In the genomic region with DNA sequence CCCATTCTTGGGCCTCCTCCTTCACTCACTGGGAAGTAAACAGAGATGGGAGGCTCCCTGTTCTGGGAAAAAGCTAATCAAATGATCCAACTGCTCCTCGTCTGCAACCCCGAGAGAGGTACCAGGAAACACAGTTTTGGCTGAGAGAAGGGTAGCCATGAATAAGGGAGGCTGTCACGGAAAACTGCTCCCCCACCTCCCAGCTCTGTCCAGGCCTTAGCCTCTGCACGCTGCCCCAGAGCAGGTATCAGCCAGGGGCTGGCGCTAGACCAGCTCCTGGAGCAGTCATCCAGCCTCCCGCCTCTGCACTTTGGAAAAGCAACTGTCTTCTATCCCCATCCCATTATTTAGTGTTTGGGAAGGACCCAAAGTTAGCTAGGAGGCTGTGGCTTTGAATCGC, we compare ENCODE assay signal across 22 cellular contexts.
DNase-seq lines count a peak whose midpoint lies in the region; ATAC-seq, FAIRE-seq and TF ChIP-seq lines count a peak whose summit lies in the region.
"Had no signal": no experiment of that assay in that cellular context is flagged by ENCODE, and none has a peak within 500 bp of the region (broad histone marks: within the 10 kb centered on the region; RNA-seq: fewer than 3 reads in every experiment).

No MANE protein-coding gene starts in this region.

- no peaks in the 10 kb centered on the region for H3K9me1 ChIP-seq in K562 (ENCODE audit: control insufficient read depth, insufficient read depth, low read length)

- intact Hi-C loops in HepG2 (cut with micrococcal nuclease; ENCODE audit: unreplicated experiment) (no loop called here), right lobe of liver (cut with DNase I) (no loop called here), K562 (cut with micrococcal nuclease) (no loop called here), sciatic nerve (cut with DNase I) (no loop called here), aorta (cut with DNase I) (no loop called here)
- intact Hi-C loops in activated T-helper 2 cell treated with anti-CD3 and anti-CD28 coated beads, Interferon-gamma antibody, Interleukin-2, Interleukin-4, amounts not matched to agents 10 μg/mL and 5 μg/mL and 100 μg/mL, durations not matched to agents 14 hours and 24 hours and 36 hours (cut with micrococcal nuclease) = no loop called here

- TF ChIP-seq CTCF in HepG2 (CRISPR knock-in tag; IDR thresholded peaks at IDR 0.05) (no peak), right lobe of liver (IDR thresholded peaks at IDR 0.05) (no peak), K562 (IDR thresholded peaks at IDR 0.05 in 2 of 3, conservative IDR thresholded peaks at IDR 0.05 in 1 of 3; ENCODE audit: insufficient read depth in 2 of 3, low read depth in 1 of 3, low read length in 3 of 3) (no peak)

- H3K4me3 ChIP-seq in HepG2 (replicated peaks in 1 of 3; ENCODE audit: insufficient read depth in 1 of 3, low read depth in 2 of 3, low read length in 3 of 3) (no peak overlapping the region), right lobe of liver (no peak overlapping the region), K562 (no peak overlapping the region), aorta (ENCODE audit: low read length in 2 of 2) (no peak overlapping the region)
- H3K4me3 ChIP-seq: A549, HAP-1 had no signal

- H3K4me1 Mint-ChIP-seq in activated T-helper 2 cell treated with anti-CD3 and anti-CD28 coated beads, Interferon-gamma antibody, Interleukin-2, Interleukin-4, amounts not matched to agents 10 μg/mL and 5 μg/mL and 100 μg/mL, durations not matched to agents 14 hours and 24 hours and 36 hours (ENCODE audit: low read depth) = no peaks in the 10 kb centered on the region

- FAIRE-seq in HepG2 (lab: Jason Lieb, UNC) = no peak
- no peak for FAIRE-seq in K562 (lab: Jason Lieb, UNC)
- FAIRE-seq: A549, D721Med, G401.6, GM12892, GM18507, H1 had no signal

- no peaks in the 10 kb centered on the region for H4K20me1 ChIP-seq in HepG2 (ENCODE audit: insufficient read depth, low read length)
- H4K20me1 ChIP-seq in K562 (replicated peaks; ENCODE audit: control insufficient read depth, insufficient read depth, low read length) = no peaks in the 10 kb centered on the region

- WGBS in HepG2 (ENCODE audit: low lambda C conversion rate) = 4% methylated on average over 3 of the region's 7 CpGs
- 66% methylated on average over 2 of the region's 7 CpGs for WGBS in right lobe of liver (ENCODE audit: insufficient coverage, low coverage, low lambda C conversion rate, missing lambda C conversion rate)
- 2% methylated on average over 7 of the region's 7 CpGs for WGBS in K562 (ENCODE audit: insufficient coverage, low coverage, missing lambda C conversion rate)
- WGBS in aorta, 2 donors = 82 to 83% methylated on average over 7 of the region's 7 CpGs

- H3K4me3 Mint-ChIP-seq in activated T-helper 2 cell treated with anti-CD3 and anti-CD28 coated beads, Interferon-gamma antibody, Interleukin-2, Interleukin-4, amounts not matched to agents 10 μg/mL and 5 μg/mL and 100 μg/mL, durations not matched to agents 14 hours and 24 hours and 36 hours (ENCODE audit: low read depth) = no peak overlapping the region
- H3K4me3 Mint-ChIP-seq: CD4-positive, alpha-beta T cell had no signal

- CTCF ChIA-PET in HepG2 (lab: Yijun Ruan, JAX; ENCODE audit: low intra/inter-chr PET ratio, low total read pairs) (no interaction called here), K562 (lab: Yijun Ruan, JAX; ENCODE audit: low intra/inter-chr PET ratio) (no interaction called here)

- H3K36me3 Mint-ChIP-seq in activated T-helper 2 cell treated with anti-CD3 and anti-CD28 coated beads, Interferon-gamma antibody, Interleukin-2, Interleukin-4, amounts not matched to agents 10 μg/mL and 5 μg/mL and 100 μg/mL, durations not matched to agents 14 hours and 24 hours and 36 hours (ENCODE audit: low read depth) = no peaks in the 10 kb centered on the region

- H3K4me2 ChIP-seq in HepG2 (ENCODE audit: low read depth, low read length) (no peak overlapping the region), K562 (ENCODE audit: insufficient read depth, low read length) (no peak overlapping the region)
- H3K4me2 ChIP-seq: A549 had no signal

- H3K27ac Mint-ChIP-seq in activated T-helper 2 cell treated with anti-CD3 and anti-CD28 coated beads, Interferon-gamma antibody, Interleukin-2, Interleukin-4, amounts not matched to agents 10 μg/mL and 5 μg/mL and 100 μg/mL, durations not matched to agents 14 hours and 24 hours and 36 hours = no peak overlapping the region
- H3K27ac Mint-ChIP-seq: CD4-positive, alpha-beta T cell had no signal

- H3K36me3 ChIP-seq in HepG2 (replicated peaks in 1 of 2; ENCODE audit: control insufficient read depth in 1 of 2, insufficient read depth in 2 of 2, low read length in 2 of 2) (no peaks in the 10 kb centered on the region), right lobe of liver (no peaks in the 10 kb centered on the region), K562 (ENCODE audit: control insufficient read depth, insufficient read depth, low read length) (no peaks in the 10 kb centered on the region), aorta (ENCODE audit: control insufficient read depth in 1 of 2, insufficient read depth in 2 of 2, low read length in 1 of 2) (no peaks in the 10 kb centered on the region)
- H3K36me3 ChIP-seq: HAP-1 had no signal

- H3K9me3 ChIP-seq in HepG2 (ENCODE audit: low read length) = no peaks in the 10 kb centered on the region
- peaks cover 0 to 6% (median 0%) of the 10 kb centered on the region in 4 donors for H3K9me3 ChIP-seq in right lobe of liver
- no peaks in the 10 kb centered on the region for H3K9me3 ChIP-seq in K562 (replicated peaks; ENCODE audit: control insufficient read depth, insufficient read depth, low read depth, low read length)
- peaks cover 3% of the 10 kb centered on the region for H3K9me3 ChIP-seq in aorta (ENCODE audit: control insufficient read depth, low read length)
- H3K9me3 ChIP-seq: HAP-1 had no signal

- H3K27me3 ChIP-seq in HepG2 (ENCODE audit: control insufficient read depth in 1 of 2, insufficient read depth in 2 of 2, low read length in 2 of 2) (no peaks in the 10 kb centered on the region; a peak in 2 of 5 replicates), right lobe of liver (no peaks in the 10 kb centered on the region), K562 (ENCODE audit: control insufficient read depth in 2 of 2, insufficient read depth in 2 of 2, low read length in 2 of 2) (peaks cover 9 to 12% of the 10 kb centered on the region in 2 experiments; a peak in 2 of 5 replicates), aorta (ENCODE audit: control insufficient read depth in 1 of 2, insufficient read depth in 2 of 2, low read length in 1 of 2) (no peaks in the 10 kb centered on the region)

- no TSS peak for BruUV-seq in HepG2 (replicated peaks; lab: Mats Ljungman, UMichigan)
- no TSS peak for BruUV-seq in K562 (replicated peaks; lab: Mats Ljungman, UMichigan)

- in situ Hi-C loops in HepG2 (cut with HindIII; ENCODE audit: extremely low pct_ligation_motif_present, low pct_unique_long_range_greater_than_20kb) = no loop called here
- in situ Hi-C loops in K562 (cut with MboI) = no loop called here

- H3K9me3 Mint-ChIP-seq in activated T-helper 2 cell treated with anti-CD3 and anti-CD28 coated beads, Interferon-gamma antibody, Interleukin-2, Interleukin-4, amounts not matched to agents 10 μg/mL and 5 μg/mL and 100 μg/mL, durations not matched to agents 14 hours and 24 hours and 36 hours = no peaks in the 10 kb centered on the region

- H3K4me1 ChIP-seq in HepG2 (ENCODE audit: insufficient read depth, low read length) (no peaks in the 10 kb centered on the region), right lobe of liver (no peaks in the 10 kb centered on the region), K562 (replicated peaks in 1 of 2; ENCODE audit: control insufficient read depth in 2 of 2, insufficient read depth in 2 of 2, low read length in 2 of 2) (no peaks in the 10 kb centered on the region), aorta (ENCODE audit: control insufficient read depth in 1 of 2, insufficient read depth in 2 of 2, low read length in 2 of 2) (no peaks in the 10 kb centered on the region)
- H3K4me1 ChIP-seq: A549, Caco-2, HAP-1 had no signal

- TF ChIP-seq RAD21 in HepG2 (CRISPR knock-in tag; IDR thresholded peaks at IDR 0.05) (no peak), K562 (CRISPR knock-in tag; conservative IDR thresholded peaks at IDR 0.05 in 1 of 2, IDR thresholded peaks at IDR 0.05 in 1 of 2) (no peak)

- ATAC-seq in HepG2 (peak; percentile 26; the same call in 1 of the 3 replicates), right lobe of liver (no peak), K562 (peak; percentile 47; the same call in 1 of the 3 replicates), sciatic nerve (peak; percentile 65), aorta (ENCODE audit: low FRiP score) (peak; percentile 45)
- ATAC-seq: A549 had no signal

- H3K27ac ChIP-seq in HepG2 (ENCODE audit: extremely low read length, insufficient read depth, low read length) (no peak overlapping the region), right lobe of liver (no peak overlapping the region), K562 (ENCODE audit: extremely low read depth, low read depth, low read length) (no peak overlapping the region), aorta (ENCODE audit: low read depth in 1 of 2, low read length in 2 of 2) (no peak overlapping the region)
- H3K27ac ChIP-seq: 22Rv1, A549, C4-2B, HL-60 had no signal

- H3K79me2 ChIP-seq in HepG2 (ENCODE audit: insufficient read depth, low read length) (no peaks in the 10 kb centered on the region), K562 (ENCODE audit: control insufficient read depth, insufficient read depth, low read length) (no peaks in the 10 kb centered on the region)

- TF ChIP-seq POLR2A in HepG2 (IDR thresholded peaks at IDR 0.05; ENCODE audit: insufficient read depth in 1 of 2, low read depth in 2 of 2, low read length in 2 of 2) (no peak), right lobe of liver (IDR thresholded peaks at IDR 0.05) (no peak), K562 (conservative IDR thresholded peaks at IDR 0.05) (no peak)

- no peaks in the 10 kb centered on the region for H3K27me3 Mint-ChIP-seq in activated T-helper 2 cell treated with anti-CD3 and anti-CD28 coated beads, Interferon-gamma antibody, Interleukin-2, Interleukin-4, amounts not matched to agents 10 μg/mL and 5 μg/mL and 100 μg/mL, durations not matched to agents 14 hours and 24 hours and 36 hours (ENCODE audit: low read depth)

- no peak overlapping the region for H3K9ac ChIP-seq in HepG2 (ENCODE audit: insufficient read depth, low read depth, low read length)
- H3K9ac ChIP-seq in K562 (ENCODE audit: insufficient read depth in 1 of 2, low read depth in 2 of 2, low read length in 2 of 2) = no peak overlapping the region

- H2AFZ ChIP-seq in HepG2 (ENCODE audit: low read length) = no peak overlapping the region
- no peak overlapping the region for H2AFZ ChIP-seq in K562 (ENCODE audit: low read depth, low read length)

- no peak for TF ChIP-seq EP300 in HepG2 (IDR thresholded peaks at IDR 0.05; ENCODE audit: low read depth in 2 of 2, low read length in 2 of 2)
- no peak for TF ChIP-seq EP300 in HepG2 (CRISPR knock-in tag; IDR thresholded peaks at IDR 0.05; ENCODE audit: borderline replicate concordance)
- TF ChIP-seq EP300 in K562 (IDR thresholded peaks at IDR 0.05; ENCODE audit: low read length) = no peak

- no peak for DNase-seq in HepG2 (ENCODE audit: low spot score)
- DNase-seq in right lobe of liver = no peak
- no peak for DNase-seq in K562 (ENCODE audit: extremely low read depth in 1 of 4, low spot score in 3 of 4)
- DNase-seq in sciatic nerve (ENCODE audit: low spot score) = no peak
- no peak for DNase-seq in aorta
- DNase-seq in activated T-helper 2 cell treated with anti-CD3 and anti-CD28 coated beads, Interferon-gamma antibody, Interleukin-2, Interleukin-4, amounts not matched to agents 10 μg/mL and 5 μg/mL and 100 μg/mL, durations not matched to agents 14 hours and 24 hours and 36 hours (ENCODE audit: low spot score) = no peak
- DNase-seq in activated CD4-positive, alpha-beta T cell treated with anti-CD3 and anti-CD28 coated beads for 4 hours = no peak
- no peak for DNase-seq in kidney glomerular epithelial cell (lab: John Stamatoyannopoulos, UW)
- DNase-seq: AML-193; Caco-2; CD4-positive, alpha-beta T cell; IMR-90 had no signal

- POLR2A ChIA-PET in HepG2 (lab: Yijun Ruan, JAX) (no interaction called here), K562 (lab: Yijun Ruan, JAX) (interaction anchor here (0.6 to 1.0 kb wide), 2 partner anchors 12 to 1105 kb away, joined by 3 to 5 read pairs; no protein-coding TSS in a partner anchor)

Comparison
In these comparisons a context has a peak if more than half of its experiments do, and no peak if none do; other contexts are left out.
1. ATAC-seq: peak in HepG2 (single experiment), K562 (single experiment), sciatic nerve (single experiment) and aorta (single experiment); none in right lobe of liver (0 of 4).